In the genomic region with DNA sequence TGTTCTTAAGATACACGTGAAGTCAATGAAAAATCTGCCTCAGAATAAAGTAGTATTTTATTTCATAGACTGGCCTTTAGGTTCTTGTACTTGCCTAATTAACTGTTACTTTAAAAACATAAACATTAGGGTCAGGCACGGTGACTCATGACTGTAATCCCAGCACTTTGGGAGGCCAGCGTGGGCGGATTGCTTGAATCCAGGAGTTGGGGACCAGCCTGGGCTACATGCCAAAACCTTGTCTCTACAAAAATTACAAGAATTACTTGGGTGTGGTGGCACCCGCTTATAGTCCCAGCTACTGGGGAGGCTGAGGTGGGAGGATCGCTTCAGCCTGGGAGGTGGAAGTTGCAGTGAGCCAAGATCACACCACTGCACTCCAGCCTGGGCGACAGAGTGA, we compare ENCODE assay signal across 10 cellular contexts.
DNase-seq lines count a peak whose midpoint lies in the region; ATAC-seq and TF ChIP-seq lines count a peak whose summit lies in the region.
"Had no signal": no experiment of that assay in that cellular context is flagged by ENCODE, and none has a peak within 500 bp of the region (broad histone marks: within the 10 kb centered on the region; RNA-seq: fewer than 3 reads in every experiment).

No MANE protein-coding gene starts in this region.

- TF ChIP-seq POLR2A in erythroblast (IDR thresholded peaks at IDR 0.05; ENCODE audit: low read length) = no peak

- DNase-seq in ELR (ENCODE audit: low read depth) = peak; percentile 88
- DNase-seq in RKO (ENCODE audit: low spot score) = peak; percentile 20
- peak; percentile 75 to 85 for DNase-seq in erythroblast (lab: John Stamatoyannopoulos, UW)
- DNase-seq in putamen (ENCODE audit: low spot score) = peak; percentile 39
- DNase-seq in pons (ENCODE audit: low spot score) = no peak
- no peak for DNase-seq in NCI-H1092 (lab: John Stamatoyannopoulos, UW)
- DNase-seq: effector memory CD8-positive, alpha-beta T cell; stimulated activated CD4-positive, alpha-beta T cell treated with anti-CD3 and anti-CD28 coated beads, Interleukin-15, amount 100 ng/mL, for 24 hours had no signal

- no peak for ATAC-seq in HG03135 (IDR thresholded peaks at IDR 0.05; ENCODE audit: unreplicated experiment)
- ATAC-seq in GM18511 (IDR thresholded peaks at IDR 0.05; ENCODE audit: unreplicated experiment) = no peak
- ATAC-seq: effector memory CD8-positive, alpha-beta T cell had no signal

Comparison
In these comparisons a context has a peak if more than half of its experiments do, and no peak if none do; other contexts are left out.
1. DNase-seq: peak in ELR (single experiment), RKO (single experiment), erythroblast (2 of 2) and putamen (single experiment); none in pons (single experiment) and NCI-H1092 (single experiment).